21 cellular contexts compared by ENCODE assay signal in the genomic region with DNA sequence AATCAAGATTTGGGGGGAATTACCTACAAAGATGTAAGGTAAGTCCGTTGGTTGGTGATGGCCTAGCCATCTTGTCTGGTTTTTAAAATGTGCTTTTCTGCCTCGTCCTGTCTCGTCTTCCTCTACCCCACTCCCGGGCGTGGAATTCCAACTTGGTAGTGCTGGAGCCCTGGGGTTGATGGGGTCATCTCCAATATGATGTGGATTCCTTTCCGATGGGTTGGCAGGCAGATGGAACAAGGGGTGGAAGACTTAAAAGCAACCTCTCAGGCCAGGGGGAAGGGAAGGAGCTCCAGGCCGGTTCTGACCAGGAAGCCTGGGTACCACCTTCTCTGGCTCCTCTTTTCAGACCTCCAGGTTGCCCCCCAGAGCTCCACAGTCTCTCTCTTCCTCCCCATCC. TPM values are rescaled to one million over a fixed set of nuclear protein-coding genes. Genes with fewer than 3 reads are reported as not detected.
A peak's percentile ranks its signal among the peaks of the same experiment; 100 is the strongest.
DNase-seq lines count a peak whose midpoint lies in the region; ATAC-seq and TF ChIP-seq lines count a peak whose summit lies in the region.
"Had no signal": no experiment of that assay in that cellular context is flagged by ENCODE, and none has a peak within 500 bp of the region (broad histone marks: within the 10 kb centered on the region; RNA-seq: fewer than 3 reads in every experiment).

No MANE protein-coding gene starts in this region.

- H3K27me3 Mint-ChIP-seq in progenitor cell of endocrine pancreas: peaks cover 90% of the 10 kb centered on the region

- H3K27ac Mint-ChIP-seq in progenitor cell of endocrine pancreas: no peak overlapping the region
- H3K27ac Mint-ChIP-seq: CD4-positive, alpha-beta T cell had no signal

- H3K4me1 ChIP-seq in adipocyte (ENCODE audit: control insufficient read depth, insufficient read depth, low read length) (peaks cover 64% of the 10 kb centered on the region), SJCRH30 (peaks cover 18% of the 10 kb centered on the region)

- no peak for DNase-seq in AG04450 (ENCODE audit: low read depth, low spot score)
- DNase-seq in adipocyte (ENCODE audit: low read depth): no peak
- peak; percentile 77 for DNase-seq in fibroblast of mammary gland (ENCODE audit: low read depth)
- no peak for DNase-seq in progenitor cell of endocrine pancreas (ENCODE audit: low spot score, unreplicated experiment)
- no peak for DNase-seq in SJCRH30
- DNase-seq in AML-193 (lab: John Stamatoyannopoulos, UW): no peak
- no peak for DNase-seq in inferior parietal cortex (ENCODE audit: extremely low spot score)
- DNase-seq: CD4-positive, alpha-beta T cell; DND-41; NCI-H146; NCI-H226; NK-92 treated with Interleukin-12 subunit alpha and Interleukin-12 subunit beta, amount 100 ng/mL, for 24 hours; occipital lobe; T-helper 1 cell had no signal

- ATAC-seq in HG03571 (IDR thresholded peaks at IDR 0.05; ENCODE audit: unreplicated experiment): no peak

- H3K4me1 Mint-ChIP-seq in progenitor cell of endocrine pancreas (ENCODE audit: low read depth): peaks cover 43% of the 10 kb centered on the region

- H3K27me3 ChIP-seq in AG04450 (ENCODE audit: control insufficient read depth, insufficient read depth, low read length) (no peaks in the 10 kb centered on the region), adipocyte (replicated peaks; ENCODE audit: control insufficient read depth, insufficient read depth, low read length) (no peaks in the 10 kb centered on the region), SJCRH30 (no peaks in the 10 kb centered on the region)

- peak overlapping the region; percentile 34 for H3K9ac ChIP-seq in adipocyte (ENCODE audit: low read length)

- CTCF ChIA-PET in AG04450 (lab: Charles Lee): interaction anchor here (0.6 to 1.7 kb wide), 3 partner anchors 43 to 242 kb away, joined by 3 to 9 read pairs (median 5); a partner anchor contains a TSS

- H3K27ac ChIP-seq in AG04450 (ENCODE audit: low read depth, low read length) (peak overlapping the region; percentile 96), SJCRH30 (no peak overlapping the region)
- H3K27ac ChIP-seq: VCaP had no signal

- H3K36me3 Mint-ChIP-seq in progenitor cell of endocrine pancreas (ENCODE audit: insufficient read depth): peaks cover 10% of the 10 kb centered on the region

- H3K4me3 ChIP-seq in AG04450 (ENCODE audit: low read depth, low read length) (peak overlapping the region; percentile 48), adipocyte (ENCODE audit: low read length) (no peak overlapping the region), fibroblast of mammary gland (ENCODE audit: control insufficient read depth, low read depth, low read length) (peak overlapping the region; percentile 24), SJCRH30 (no peak overlapping the region)
- H3K4me3 ChIP-seq: skin epidermis had no signal

- H3K36me3 ChIP-seq in adipocyte (ENCODE audit: control insufficient read depth, insufficient read depth, low read length, severe bottlenecking): peaks cover 18% of the 10 kb centered on the region
- H3K36me3 ChIP-seq in SJCRH30: peaks cover 10% of the 10 kb centered on the region; the same call in 1 of the 2 replicates

- no peaks in the 10 kb centered on the region for H3K9me3 Mint-ChIP-seq in progenitor cell of endocrine pancreas (ENCODE audit: low read depth)
- H3K9me3 Mint-ChIP-seq: CD4-positive, alpha-beta T cell had no signal

- TF ChIP-seq CTCF in AG04450 (IDR thresholded peaks at IDR 0.05; ENCODE audit: low read depth, low read length) (no peak), fibroblast of mammary gland (conservative IDR thresholded peaks at IDR 0.05; ENCODE audit: control insufficient read depth, insufficient read depth, low read depth, low read length) (no peak), progenitor cell of endocrine pancreas (IDR thresholded peaks at IDR 0.05; ENCODE audit: unreplicated experiment) (no peak)

- H3K9me3 ChIP-seq in AG04450 (ENCODE audit: control insufficient read depth, insufficient read depth, low read length) (no peaks in the 10 kb centered on the region; the same call in 1 of the 2 replicates), adipocyte (ENCODE audit: control insufficient read depth, low read length) (no peaks in the 10 kb centered on the region), SJCRH30 (replicated peaks) (no peaks in the 10 kb centered on the region)

- peak overlapping the region; percentile 54 for H3K4me3 Mint-ChIP-seq in progenitor cell of endocrine pancreas (ENCODE audit: low read depth)
- H3K4me3 Mint-ChIP-seq: CD4-positive, alpha-beta T cell had no signal

- POLR2A ChIA-PET in AG04450 (lab: Yijun Ruan, JAX): interaction anchor here (0.7 to 3.8 kb wide), 5 partner anchors 10 to 38 kb away, joined by 3 to 12 read pairs (median 3); no protein-coding TSS in a partner anchor

RNA-seq across cellular contexts. Expression of a gene that starts 5.0 kb away (rescaled TPM):
- 16.3 and 17.9 TPM in 2 replicates for polyA plus RNA-seq in AG04450 (2011; rRNA removed)
- 7.4 and 10.2 TPM in 2 replicates for polyA minus RNA-seq in AG04450 (2011; rRNA and poly(A)+ RNA removed)
- 15.2 and 19.8 TPM in 2 replicates for total RNA-seq in progenitor cell of endocrine pancreas
- total RNA-seq in SJCRH30 (2014; rRNA removed; shearing (Covaris generic)): 5.9 and 7.6 TPM in 2 replicates

RNA-seq across cellular contexts. Expression of a gene that starts 19.1 kb away (rescaled TPM):
- polyA plus RNA-seq in AG04450 (2011; rRNA removed): not detected in 2 replicates
- not detected in 2 replicates for polyA minus RNA-seq in AG04450 (2011; rRNA and poly(A)+ RNA removed)
- 0.96 and 2.2 TPM in 2 replicates for total RNA-seq in progenitor cell of endocrine pancreas
- total RNA-seq in SJCRH30 (2014; rRNA removed; shearing (Covaris generic)): not detected in 2 replicates
- total RNA-seq: A172; activated CD8-positive, alpha-beta memory T cell treated with anti-CD3 and anti-CD28 coated beads for 36 hours; CD4-positive, alpha-beta T cell; mononuclear cell; occipital lobe; urinary bladder had no signal
- polyA plus RNA-seq: urinary bladder had no signal

RNA-seq across cellular contexts. Expression of a gene that starts 28.2 kb away (rescaled TPM):
- polyA plus RNA-seq in AG04450 (2011; rRNA removed): 5.8 and 6.1 TPM in 2 replicates
- 8.2 and 9.9 TPM in 2 replicates for polyA minus RNA-seq in AG04450 (2011; rRNA and poly(A)+ RNA removed)
- total RNA-seq in progenitor cell of endocrine pancreas: 3.4 and 6.0 TPM in 2 replicates
- 3.7 and 4.3 TPM in 2 replicates for total RNA-seq in SJCRH30 (2014; rRNA removed; shearing (Covaris generic))
- total RNA-seq: occipital lobe had no signal

RNA-seq across cellular contexts. Expression of a gene that starts 40.1 kb away (rescaled TPM):
- 28.3 and 33.0 TPM in 2 replicates for polyA plus RNA-seq in AG04450 (2011; rRNA removed)
- 12.3 and 12.5 TPM in 2 replicates for polyA minus RNA-seq in AG04450 (2011; rRNA and poly(A)+ RNA removed)
- total RNA-seq in progenitor cell of endocrine pancreas: 19.4 and 32.1 TPM in 2 replicates
- 7.4 and 8.8 TPM in 2 replicates for total RNA-seq in SJCRH30 (2014; rRNA removed; shearing (Covaris generic))
- total RNA-seq: occipital lobe had no signal

RNA-seq across cellular contexts. Expression of a gene that starts 43.7 kb away (rescaled TPM):
- polyA plus RNA-seq in AG04450 (2011; rRNA removed): 9.4 and 9.8 TPM in 2 replicates
- 4.2 and 4.4 TPM in 2 replicates for polyA minus RNA-seq in AG04450 (2011; rRNA and poly(A)+ RNA removed)
- 2.1 and 5.6 TPM in 2 replicates for total RNA-seq in progenitor cell of endocrine pancreas
- total RNA-seq in SJCRH30 (2014; rRNA removed; shearing (Covaris generic)): 0.51 and 0.61 TPM in 2 replicates
- total RNA-seq: activated CD8-positive, alpha-beta memory T cell treated with anti-CD3 and anti-CD28 coated beads for 36 hours; CD4-positive, alpha-beta T cell; mononuclear cell; occipital lobe had no signal

Comparison
In these comparisons a context has a peak if more than half of its experiments do, and no peak if none do; other contexts are left out.
1. H3K4me3 ChIP-seq: peak in AG04450 (single experiment) and fibroblast of mammary gland (single experiment); none in adipocyte (single experiment) and SJCRH30 (single experiment).